Comparison of ENCODE assay signal across 8 cellular contexts in the genomic region with DNA sequence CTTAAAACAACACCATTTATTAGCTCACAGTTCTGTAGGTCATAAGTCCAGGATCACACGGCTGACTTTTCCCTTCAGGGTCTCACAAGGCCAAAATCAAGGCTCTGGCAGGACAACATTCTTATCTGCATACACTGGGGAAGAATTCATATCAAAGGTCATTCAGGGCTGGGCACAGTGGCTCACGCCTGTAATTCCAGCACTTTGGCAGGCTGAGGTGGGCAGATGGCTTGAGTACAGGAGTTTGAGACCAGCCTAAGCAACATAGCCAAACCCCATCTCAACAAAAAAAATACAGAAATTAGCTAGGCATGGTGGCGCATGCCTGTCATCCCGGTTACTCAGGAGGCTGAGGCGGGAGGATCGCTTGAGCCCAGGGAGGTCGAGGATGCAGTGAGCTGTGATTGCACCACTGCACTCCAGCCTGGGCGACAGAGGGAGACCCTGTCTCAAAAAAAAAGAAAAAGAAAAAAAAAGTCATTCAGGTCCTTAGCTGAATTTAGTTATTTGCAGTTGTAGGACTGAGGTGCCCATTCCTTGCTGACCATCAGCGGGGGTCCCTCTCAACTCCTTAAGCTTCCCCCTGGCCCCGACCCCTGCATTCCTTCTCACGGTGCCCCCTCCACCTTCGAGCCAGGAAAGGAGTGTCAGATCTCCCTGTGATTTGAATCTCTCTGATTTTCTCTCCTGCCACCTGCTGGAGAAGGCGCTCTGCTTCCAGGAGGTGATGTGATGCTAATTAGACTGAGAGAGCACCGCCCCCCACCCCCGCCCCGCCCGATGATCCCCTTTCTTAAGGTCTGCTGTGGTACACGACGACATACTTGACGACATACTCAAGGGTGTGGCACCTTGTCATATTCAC.
A peak's percentile ranks its signal among the peaks of the same experiment; 100 is the strongest.
DNase-seq lines count a peak whose midpoint lies in the region; ATAC-seq lines count a peak whose summit lies in the region.

No MANE protein-coding gene starts in this region.

- peaks cover 0 to 3% (median 0%) of the 10 kb centered on the region in 5 donors for H3K36me3 ChIP-seq in subcutaneous abdominal adipose tissue (ENCODE audit: control insufficient read depth in 5 of 5, insufficient read depth in 5 of 5, low read length in 5 of 5)

- H3K9me3 ChIP-seq in right cardiac atrium (ENCODE audit: control insufficient read depth, low read length) (no peaks in the 10 kb centered on the region), subcutaneous abdominal adipose tissue (ENCODE audit: control insufficient read depth in 5 of 5, low read length in 5 of 5) (no peaks in the 10 kb centered on the region)

- H3K4me1 ChIP-seq in right cardiac atrium (ENCODE audit: control insufficient read depth, insufficient read depth, low read length) (peaks cover 12% of the 10 kb centered on the region), subcutaneous abdominal adipose tissue (ENCODE audit: control insufficient read depth in 5 of 5, insufficient read depth in 5 of 5, low read length in 5 of 5) (peaks cover 2 to 40% (median 35%) of the 10 kb centered on the region in 5 donors)

- no peaks in the 10 kb centered on the region for H3K27me3 Mint-ChIP-seq in activated CD4-positive, alpha-beta T cell treated with anti-CD3 and anti-CD28 coated beads, Interleukin-2, amount 10 ng/mL, durations not matched to agents 24 days and 14 days

- H3K27ac Mint-ChIP-seq in activated CD4-positive, alpha-beta T cell treated with anti-CD3 and anti-CD28 coated beads, Interleukin-2, amount 10 ng/mL, durations not matched to agents 24 days and 14 days = peak overlapping the region; percentile 8

- peaks cover 4% of the 10 kb centered on the region for H3K4me1 Mint-ChIP-seq in activated CD4-positive, alpha-beta T cell treated with anti-CD3 and anti-CD28 coated beads, Interleukin-2, amount 10 ng/mL, durations not matched to agents 24 days and 14 days

- no peaks in the 10 kb centered on the region for H3K9me3 Mint-ChIP-seq in activated CD4-positive, alpha-beta T cell treated with anti-CD3 and anti-CD28 coated beads, Interleukin-2, amount 10 ng/mL, durations not matched to agents 24 days and 14 days

- H3K4me3 Mint-ChIP-seq in activated CD4-positive, alpha-beta T cell treated with anti-CD3 and anti-CD28 coated beads, Interleukin-2, amount 10 ng/mL, durations not matched to agents 24 days and 14 days = no peak overlapping the region

- no peak overlapping the region for H3K9ac ChIP-seq in subcutaneous abdominal adipose tissue (ENCODE audit: low read length in 5 of 5)

- H3K27me3 ChIP-seq in right cardiac atrium (ENCODE audit: control insufficient read depth, insufficient read depth) (no peaks in the 10 kb centered on the region), subcutaneous abdominal adipose tissue (ENCODE audit: control insufficient read depth in 5 of 5, insufficient read depth in 4 of 5, low read length in 5 of 5) (no peaks in the 10 kb centered on the region)

- WGBS in right cardiac atrium = 54% methylated on average over 20 of the region's 20 CpGs

- H3K27ac ChIP-seq in right cardiac atrium (ENCODE audit: low read length) (peak overlapping the region; percentile 85), subcutaneous abdominal adipose tissue (ENCODE audit: low read depth, low read length) (peak overlapping the region; percentile 38)

- ATAC-seq in right cardiac atrium (peak; percentile 58 to 74), GM18519 (IDR thresholded peaks at IDR 0.05; ENCODE audit: low FRiP score, unreplicated experiment) (no peak), GM21526 (IDR thresholded peaks at IDR 0.05; ENCODE audit: low FRiP score, unreplicated experiment) (no peak)

- H3K4me3 ChIP-seq in right cardiac atrium (ENCODE audit: low read length) (no peak overlapping the region), subcutaneous abdominal adipose tissue (ENCODE audit: low read depth in 1 of 5, low read length in 5 of 5) (no peak overlapping the region)

- intact Hi-C loops in activated CD4-positive, alpha-beta T cell treated with anti-CD3 and anti-CD28 coated beads, Interleukin-2, amount 10 ng/mL, durations not matched to agents 24 days and 14 days (cut with micrococcal nuclease) = no loop called here
- intact Hi-C loops in right cardiac atrium (cut with DNase I) = loop anchor here in 1 of 4 donors (5.0 kb wide), 1 partner anchor 62 kb away; no protein-coding TSS in a partner anchor

- H3K36me3 Mint-ChIP-seq in activated CD4-positive, alpha-beta T cell treated with anti-CD3 and anti-CD28 coated beads, Interleukin-2, amount 10 ng/mL, durations not matched to agents 24 days and 14 days (ENCODE audit: low read depth) = peaks cover 12% of the 10 kb centered on the region

- DNase-seq in activated CD4-positive, alpha-beta T cell treated with anti-CD3 and anti-CD28 coated beads, Interleukin-2, amount 10 ng/mL, durations not matched to agents 24 days and 14 days = peak; percentile 59
- no peak for DNase-seq in activated CD4-positive, alpha-beta T cell treated with anti-CD3 and anti-CD28 coated beads, Interleukin-2, amount 50 U/mL, for 1 hour
- DNase-seq in RPMI8226 = peak; percentile 26
- peak in 1 of 3 donors; percentile 33 for DNase-seq in right cardiac atrium
- no peak for DNase-seq in amniotic stem cell (lab: John Stamatoyannopoulos, UW)

Comparison
In these comparisons a context has a peak if more than half of its experiments do, and no peak if none do; other contexts are left out.
1. DNase-seq: peak in activated CD4-positive, alpha-beta T cell treated with anti-CD3 and anti-CD28 coated beads, Interleukin-2, amount 10 ng/mL, durations not matched to agents 24 days and 14 days (single experiment) and RPMI8226 (single experiment); none in activated CD4-positive, alpha-beta T cell treated with anti-CD3 and anti-CD28 coated beads, Interleukin-2, amount 50 U/mL, for 1 hour (single experiment) and amniotic stem cell (single experiment).
2. ATAC-seq: peak in right cardiac atrium (2 of 2); none in GM18519 (single experiment) and GM21526 (single experiment).